ENCODE assay signal across 12 cellular contexts in the genomic region with DNA sequence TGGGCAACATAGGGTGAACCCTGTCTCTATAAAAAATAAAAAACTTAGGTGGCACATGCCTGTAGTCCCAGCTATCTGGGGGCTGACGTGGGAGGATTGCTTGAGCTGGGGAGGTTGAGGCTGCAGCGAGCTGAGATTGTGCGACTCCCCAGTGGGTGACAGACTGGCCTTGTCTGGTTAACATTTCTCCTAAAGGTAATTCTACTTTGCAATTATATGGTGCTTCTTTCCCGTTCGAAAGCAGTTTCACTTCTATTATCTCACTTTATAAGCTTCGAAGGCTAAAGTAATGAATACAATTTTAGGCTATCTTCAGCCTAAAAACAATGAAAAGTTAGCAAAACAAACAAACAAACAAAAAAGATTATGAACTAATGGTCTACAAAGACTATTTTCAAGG. TPM values are rescaled to one million over a fixed set of nuclear protein-coding genes. Genes with fewer than 3 reads are reported as not detected.
DNase-seq lines count a peak whose midpoint lies in the region; ATAC-seq and TF ChIP-seq lines count a peak whose summit lies in the region.
"Had no signal": no experiment of that assay in that cellular context is flagged by ENCODE, and none has a peak within 500 bp of the region (broad histone marks: within the 10 kb centered on the region; RNA-seq: fewer than 3 reads in every experiment).

No MANE protein-coding gene starts in this region.

- intact Hi-C loops in PC-9 (cut with micrococcal nuclease; ENCODE audit: unreplicated experiment) = loop anchor here (1.0 to 2.0 kb wide), 5 partner anchors 35 to 205 kb away; partner anchors contain the start of genes COMMD2 and WWTR1
- intact Hi-C loops in aorta (cut with DNase I) = loop anchor here (2.0 to 5.0 kb wide), 5 partner anchors 55 to 205 kb away; no protein-coding TSS in a partner anchor

- no peaks in the 10 kb centered on the region for H3K27me3 Mint-ChIP-seq in GM23338 (ENCODE audit: insufficient read depth, low read depth, poor library complexity)
- H3K27me3 Mint-ChIP-seq: natural killer cell treated with Interleukin-12 subunit alpha and Interleukin-12 subunit beta and Interleukin-15 and Interleukin-18, amount 100 ng/mL, for 72 hours had no signal

- H3K9me3 Mint-ChIP-seq in GM23338 = peaks cover 25% of the 10 kb centered on the region

- H2AFZ ChIP-seq in GM23338 (peak overlapping the region; percentile 15; the same call in 1 of the 2 replicates), PC-9 (0 out of 2 replicates have a peak overlapping the region, but pooled peaks have one; percentile 6)

- H3K4me3 Mint-ChIP-seq in GM23338 = no peak overlapping the region
- H3K4me3 Mint-ChIP-seq: natural killer cell treated with Interleukin-12 subunit alpha and Interleukin-12 subunit beta and Interleukin-15 and Interleukin-18, amount 100 ng/mL, for 72 hours had no signal

- H3K27me3 ChIP-seq in GM23338 (ENCODE audit: insufficient read depth) = no peaks in the 10 kb centered on the region
- no peaks in the 10 kb centered on the region for H3K27me3 ChIP-seq in PC-9 (ENCODE audit: insufficient read depth, low read depth)
- H3K27me3 ChIP-seq in liver (ENCODE audit: control insufficient read depth in 4 of 4, insufficient read depth in 4 of 4, low read length in 3 of 4) = no peaks in the 10 kb centered on the region
- no peaks in the 10 kb centered on the region for H3K27me3 ChIP-seq in skeletal muscle satellite cell (ENCODE audit: control insufficient read depth, insufficient read depth, low read length)
- H3K27me3 ChIP-seq in aorta (ENCODE audit: control insufficient read depth in 1 of 2, insufficient read depth in 2 of 2, low read length in 1 of 2) = no peaks in the 10 kb centered on the region
- H3K27me3 ChIP-seq: ascending aorta had no signal

- WGBS in liver = 44% methylated on average over 6 of the region's 6 CpGs
- WGBS in aorta, 2 donors = 52 to 59% methylated on average over 6 of the region's 6 CpGs

- H3K79me2 ChIP-seq in GM23338 (replicated peaks; ENCODE audit: insufficient read depth) (no peaks in the 10 kb centered on the region), PC-9 (ENCODE audit: low read depth) (no peaks in the 10 kb centered on the region)

- H3K4me1 Mint-ChIP-seq in GM23338 = peaks cover 4% of the 10 kb centered on the region; the same call in 2 of the 3 replicates

- H3K36me3 ChIP-seq in GM23338 (ENCODE audit: insufficient read depth) (peaks cover 4% of the 10 kb centered on the region), PC-9 (ENCODE audit: low read depth) (no peaks in the 10 kb centered on the region), liver (ENCODE audit: control insufficient read depth in 4 of 4, insufficient read depth in 3 of 4, low read depth in 1 of 4, low read length in 3 of 4) (no peaks in the 10 kb centered on the region), skeletal muscle satellite cell (ENCODE audit: insufficient read depth, low read length) (no peaks in the 10 kb centered on the region), aorta (ENCODE audit: control insufficient read depth in 1 of 2, insufficient read depth in 2 of 2, low read length in 1 of 2) (no peaks in the 10 kb centered on the region)
- H3K36me3 ChIP-seq: ascending aorta, WERI-Rb-1 had no signal

- H3K27ac Mint-ChIP-seq in GM23338 = no peak overlapping the region
- H3K27ac Mint-ChIP-seq: natural killer cell treated with Interleukin-12 subunit alpha and Interleukin-12 subunit beta and Interleukin-15 and Interleukin-18, amount 100 ng/mL, for 72 hours had no signal

- H3K9ac ChIP-seq in liver (ENCODE audit: low read depth in 1 of 2, low read length in 2 of 2) (peak overlapping the region; percentile 25 to 77), skeletal muscle satellite cell (ENCODE audit: low read depth, low read length) (no peak overlapping the region)

- ATAC-seq in GM23338 = no peak
- ATAC-seq in GM19455 (IDR thresholded peaks at IDR 0.05; ENCODE audit: unreplicated experiment) = no peak
- no peak for ATAC-seq in HG03521 (IDR thresholded peaks at IDR 0.05; ENCODE audit: unreplicated experiment)
- no peak for ATAC-seq in aorta (ENCODE audit: low FRiP score)
- ATAC-seq: natural killer cell treated with Interleukin-12 subunit alpha and Interleukin-12 subunit beta and Interleukin-15 and Interleukin-18, amount 100 ng/mL, for 72 hours had no signal

- peaks cover 16% of the 10 kb centered on the region; the same call in 2 of the 3 replicates for H3K36me3 Mint-ChIP-seq in GM23338 (ENCODE audit: low read depth)

- no peak for DNase-seq in GM23338 (ENCODE audit: low spot score)
- DNase-seq in PC-9 = no peak
- DNase-seq in aorta = no peak
- DNase-seq: activated gamma-delta T cell, cortex of kidney had no signal

- no peak for TF ChIP-seq RAD21 in liver (IDR thresholded peaks at IDR 0.05)

- no peaks in the 10 kb centered on the region for H4K20me1 ChIP-seq in GM23338 (replicated peaks; ENCODE audit: insufficient read depth)
- no peaks in the 10 kb centered on the region for H4K20me1 ChIP-seq in PC-9 (ENCODE audit: insufficient read depth)

- H3K4me2 ChIP-seq in GM23338 (no peak overlapping the region), PC-9 (0 out of 2 replicates have a peak overlapping the region, but pooled peaks have one; percentile 5), skeletal muscle satellite cell (ENCODE audit: low read length) (peak overlapping the region; percentile 28)

- no peaks in the 10 kb centered on the region for H3K4me1 ChIP-seq in GM23338 (ENCODE audit: insufficient read depth)
- H3K4me1 ChIP-seq in PC-9 (replicated peaks; ENCODE audit: insufficient read depth) = 0 out of 2 replicates have a peak, but pooled peaks cover 4% of the 10 kb centered on the region
- peaks cover 0 to 3% (median 2%) of the 10 kb centered on the region in 4 donors for H3K4me1 ChIP-seq in liver (ENCODE audit: control insufficient read depth in 4 of 4, insufficient read depth in 4 of 4, low read length in 3 of 4)
- H3K4me1 ChIP-seq in skeletal muscle satellite cell (ENCODE audit: control insufficient read depth, insufficient read depth, low read length) = peaks cover 5% of the 10 kb centered on the region
- H3K4me1 ChIP-seq in aorta (ENCODE audit: control insufficient read depth in 1 of 2, insufficient read depth in 2 of 2, low read length in 2 of 2) = no peaks in the 10 kb centered on the region

- no peaks in the 10 kb centered on the region; the same call in 1 of the 2 replicates for H3K9me3 ChIP-seq in PC-9 (ENCODE audit: insufficient read depth, low read depth)
- peaks cover 0 to 6% (median under 1%) of the 10 kb centered on the region in 4 donors for H3K9me3 ChIP-seq in liver (ENCODE audit: control insufficient read depth in 4 of 4, low read length in 3 of 4)
- no peaks in the 10 kb centered on the region for H3K9me3 ChIP-seq in skeletal muscle satellite cell (replicated peaks; ENCODE audit: low read length)
- H3K9me3 ChIP-seq in aorta (ENCODE audit: control insufficient read depth, low read length) = no peaks in the 10 kb centered on the region

- H3K9me2 ChIP-seq in GM23338 (ENCODE audit: insufficient read depth) = no peaks in the 10 kb centered on the region
- no peaks in the 10 kb centered on the region for H3K9me2 ChIP-seq in PC-9 (ENCODE audit: insufficient read depth)

- no peak for TF ChIP-seq CTCF in GM23338 (conservative IDR thresholded peaks at IDR 0.05; ENCODE audit: low read depth in 2 of 2)
- TF ChIP-seq CTCF in PC-9 (conservative IDR thresholded peaks at IDR 0.05) = no peak
- TF ChIP-seq CTCF in liver (IDR thresholded peaks at IDR 0.05; ENCODE audit: low read depth, low read length, missing input control) = no peak

- CTCF ChIA-PET in PC-9 (lab: Charles Lee) = interaction anchor here (0.6 to 1.7 kb wide), 9 partner anchors 40 to 220 kb away, joined by 3 to 5 read pairs (median 4); partner anchors contain the start of gene WWTR1

- H3K27ac ChIP-seq in GM23338 (ENCODE audit: low read depth) (no peak overlapping the region), PC-9 (no peak overlapping the region), liver (ENCODE audit: low read depth in 1 of 2, low read length in 2 of 2) (peak overlapping the region in 1 of 2 donors; percentile 37), aorta (ENCODE audit: low read depth in 1 of 2, low read length in 2 of 2) (no peak overlapping the region)
- H3K27ac ChIP-seq: ascending aorta, WERI-Rb-1 had no signal

- no TSS peak for BruUV-seq in PC-9 (replicated peaks; lab: Mats Ljungman, UMichigan)

- POLR2A ChIA-PET in PC-9 (lab: Charles Lee; ENCODE audit: unreplicated experiment) = interaction anchor here (0.5 to 0.6 kb wide), 3 partner anchors 34 to 69 kb away, joined by 3 to 5 read pairs (median 5); no protein-coding TSS in a partner anchor

- H3F3A ChIP-seq in GM23338 (replicated peaks; ENCODE audit: low read depth) (no peaks in the 10 kb centered on the region), PC-9 (ENCODE audit: insufficient read depth, low read depth) (no peaks in the 10 kb centered on the region)

- H3K4me3 ChIP-seq in GM23338 (no peak overlapping the region), PC-9 (no peak overlapping the region), liver (ENCODE audit: low read depth in 1 of 3, low read length in 3 of 3) (peak overlapping the region; percentile 2 to 64 (median 26)), skeletal muscle satellite cell (ENCODE audit: low read length) (no peak overlapping the region), aorta (ENCODE audit: low read length in 2 of 2) (no peak overlapping the region)

RNA-seq across cellular contexts. Expression of gene COMMD2, which starts 35.3 kb away (rescaled TPM):
- 55.5 and 55.8 TPM in 2 replicates for total RNA-seq in GM23338 (2014; rRNA removed; shearing (Covaris generic))
- polyA plus RNA-seq in GM23338 (2016; fragmentation: Nextera tagmentation; extraction: Ambion mirVana) = 54.9 and 61.1 TPM in 2 replicates
- total RNA-seq in PC-9 (2021) = 58.2 and 74.7 TPM in 2 replicates
- total RNA-seq in liver = 10 to 100 TPM; 10.7 to 11.8 TPM
- polyA plus RNA-seq in liver = 10 to 100 TPM in 1 of 2 donors, 1 to 10 TPM in 1; 5.8 to 15.4 TPM
- total RNA-seq in skeletal muscle satellite cell (2012; rRNA removed) = 18.8 and 21.3 TPM in 2 replicates
- 10 to 100 TPM; 34.0 to 34.4 TPM for total RNA-seq in aorta
- polyA plus RNA-seq in aorta = 10 to 100 TPM; 14.9 to 20.3 TPM

RNA-seq across cellular contexts. Expression of gene WWTR1, which starts 59.2 kb away (rescaled TPM):
- total RNA-seq in GM23338 (2014; rRNA removed; shearing (Covaris generic)) = 26.2 and 31.1 TPM in 2 replicates
- polyA plus RNA-seq in GM23338 (2016; fragmentation: Nextera tagmentation; extraction: Ambion mirVana) (21.0 and 25.1 TPM in 2 replicates), liver (1 to 10 TPM; 8.9 to 9.2 TPM), aorta (100 to 1,000 TPM in 1 of 2 donors, 10 to 100 TPM in 1; 93.5 to 115 TPM)
- total RNA-seq in PC-9 (2021) (73.5 and 85.3 TPM in 2 replicates), liver (10 to 100 TPM in 1 of 2 donors, 1 to 10 TPM in 1; 4.5 to 11.8 TPM), aorta (100 to 1,000 TPM; 148 to 225 TPM)
- 64.1 and 99.2 TPM in 2 replicates for total RNA-seq in skeletal muscle satellite cell (2012; rRNA removed)

Comparison
In these comparisons a context has a peak if more than half of its experiments do, and no peak if none do; other contexts are left out.
1. H3K4me3 ChIP-seq: peak in liver (3 of 3); none in GM23338 (single experiment), PC-9 (single experiment), skeletal muscle satellite cell (single experiment) and aorta (0 of 2).